9 cellular contexts compared by ENCODE assay signal in the genomic region with DNA sequence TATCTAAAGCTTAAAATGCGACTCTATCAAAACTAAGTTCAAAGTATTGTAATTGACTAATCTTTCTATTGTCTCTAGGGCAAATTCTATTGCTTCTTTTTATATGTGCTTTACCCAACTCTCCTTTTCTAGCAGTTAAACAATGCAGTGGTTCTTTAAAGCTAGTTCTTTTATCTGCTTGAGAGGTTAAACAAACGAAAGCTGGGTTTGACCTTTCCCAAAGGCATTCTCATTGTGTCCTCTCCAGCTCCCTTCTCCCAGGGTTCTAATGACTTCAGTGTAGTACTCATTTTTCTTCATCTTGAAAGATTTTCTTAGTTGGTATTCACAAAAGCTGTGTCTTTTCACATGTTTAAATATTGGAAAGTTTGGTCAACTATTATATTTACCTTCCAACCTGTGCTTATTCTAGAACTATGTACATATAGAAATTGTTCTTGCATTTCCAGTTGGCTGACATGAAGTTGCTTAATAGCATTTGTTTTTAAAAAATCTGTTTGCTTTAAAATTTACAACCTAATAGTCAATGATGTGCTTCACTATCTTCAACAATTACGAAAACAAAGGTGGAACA. TPM values are rescaled to one million over a fixed set of nuclear protein-coding genes. Genes with fewer than 3 reads are reported as not detected.
DNase-seq lines count a peak whose midpoint lies in the region; ATAC-seq and TF ChIP-seq lines count a peak whose summit lies in the region.
"Had no signal": no experiment of that assay in that cellular context is flagged by ENCODE, and none has a peak within 500 bp of the region (broad histone marks: within the 10 kb centered on the region; RNA-seq: fewer than 3 reads in every experiment).

No MANE protein-coding gene starts in this region.

- no peak overlapping the region for H3K56ac ChIP-seq in H9 (ENCODE audit: insufficient read length, low read depth, low read length)

- H2AK5ac ChIP-seq in H9 (ENCODE audit: insufficient read length, low read length) = no peak overlapping the region

- peaks cover 10% of the 10 kb centered on the region in 2 experiments; a peak in 3 of 5 replicates for H3K9me3 Mint-ChIP-seq in H9

- DNase-seq in AG04449 (ENCODE audit: low read depth, low spot score) (no peak), H9 (no peak), ascending aorta (ENCODE audit: low spot score in 2 of 2) (no peak), uterus (no peak), PC-9 (no peak)
- no peak for DNase-seq in stimulated activated CD4-positive, alpha-beta T cell treated with anti-CD3 and anti-CD28 coated beads, Interleukin-1b, Interleukin-23, amount 100 ng/mL, for 48 hours
- no peak for DNase-seq in stimulated activated naive CD8-positive, alpha-beta T cell treated with anti-CD3 and anti-CD28 coated beads, Interleukin-15, Interleukin-2, amounts not matched to agents 100 U/mL and 50 U/mL, for 24 hours
- DNase-seq: SIG-M5 had no signal

- H4K91ac ChIP-seq in H9 (ENCODE audit: insufficient read length, low read depth, low read length) = no peak overlapping the region

- no peak overlapping the region for H2BK15ac ChIP-seq in H9 (ENCODE audit: low read depth, low read length)

- H3K4me2 ChIP-seq in H9 (ENCODE audit: insufficient read depth, insufficient read length, low read length) (no peak overlapping the region), PC-9 (no peak overlapping the region; the same call in 1 of the 2 replicates)

- no peak overlapping the region for H3K4ac ChIP-seq in H9 (ENCODE audit: low read depth, low read length)

- H3T11ph ChIP-seq in H9 (ENCODE audit: low read length) = no peak overlapping the region

- no peak overlapping the region for H4K8ac ChIP-seq in H9 (replicated peaks; ENCODE audit: insufficient read length, low read depth, low read length)

- H3K4me1 Mint-ChIP-seq in H9 = peaks cover 16 to 17% of the 10 kb centered on the region in 2 experiments

- no peak overlapping the region for H3K23ac ChIP-seq in H9 (ENCODE audit: insufficient read length, low read depth, low read length)

- H3K27ac ChIP-seq in H9 (ENCODE audit: insufficient read length, low read depth, low read length) = no peak overlapping the region
- H3K27ac ChIP-seq in ascending aorta = no peak overlapping the region
- no peak overlapping the region for H3K27ac ChIP-seq in mesodermal cell (ENCODE audit: low read depth, low read length, severe bottlenecking)
- H3K27ac ChIP-seq in uterus = no peak overlapping the region
- H3K27ac ChIP-seq in PC-9 = no peak overlapping the region

- peaks cover 9% of the 10 kb centered on the region; the same call in 1 of the 2 replicates for H3K79me2 ChIP-seq in H9 (ENCODE audit: insufficient read depth, low read length)
- H3K79me2 ChIP-seq in PC-9 (ENCODE audit: low read depth) = no peaks in the 10 kb centered on the region

- H3K4me3 Mint-ChIP-seq in H9 = peak overlapping the region; percentile 75 to 91

- H3K23me2 ChIP-seq in H9 (ENCODE audit: insufficient read length, low read depth, low read length, poor library complexity, severe bottlenecking) = peaks cover 3% of the 10 kb centered on the region

- no peak overlapping the region for H3K27ac Mint-ChIP-seq in H9

- H3K9me3 ChIP-seq in H9 (ENCODE audit: control insufficient read depth, low read depth, low read length) (no peaks in the 10 kb centered on the region), ascending aorta (no peaks in the 10 kb centered on the region), mesodermal cell (ENCODE audit: control insufficient read depth, low read length) (no peaks in the 10 kb centered on the region), uterus (no peaks in the 10 kb centered on the region), PC-9 (ENCODE audit: insufficient read depth, low read depth) (no peaks in the 10 kb centered on the region)

- no peak for TF ChIP-seq POLR2A in uterus (IDR thresholded peaks at IDR 0.05)

- no peaks in the 10 kb centered on the region for H3K9me2 ChIP-seq in PC-9 (ENCODE audit: insufficient read depth)

- H3K4me1 ChIP-seq in H9 (ENCODE audit: insufficient read depth, low read length) (peaks cover 5% of the 10 kb centered on the region; the same call in 1 of the 2 replicates), ascending aorta (peaks cover 6 to 10% of the 10 kb centered on the region in 2 donors), mesodermal cell (ENCODE audit: control insufficient read depth, insufficient read depth, low read length, poor library complexity, severe bottlenecking) (peaks cover 14% of the 10 kb centered on the region), uterus (peaks cover 0 to 4% of the 10 kb centered on the region in 2 donors), PC-9 (replicated peaks; ENCODE audit: insufficient read depth) (no peaks in the 10 kb centered on the region)

- no peak overlapping the region for H3K18ac ChIP-seq in H9 (ENCODE audit: insufficient read length, low read depth, low read length)

- H3F3A ChIP-seq in PC-9 (ENCODE audit: insufficient read depth, low read depth) = no peaks in the 10 kb centered on the region

- H2BK120ac ChIP-seq in H9 (ENCODE audit: low read depth, low read length, poor library complexity, severe bottlenecking) = no peak overlapping the region

- no peak overlapping the region for H3K14ac ChIP-seq in H9 (ENCODE audit: insufficient read depth, low read length)

- no peak overlapping the region for H2BK5ac ChIP-seq in H9 (ENCODE audit: insufficient read length, low read length)

- H3K4me3 ChIP-seq in AG04449 (ENCODE audit: low read depth, low read length) (peak overlapping the region; percentile 32), ascending aorta (peak overlapping the region; percentile 70 to 89), mesodermal cell (ENCODE audit: extremely low read depth, insufficient read depth, low read length, poor library complexity, severe bottlenecking) (peak overlapping the region; percentile 76), uterus (peak overlapping the region in 1 of 2 donors; percentile 96), PC-9 (no peak overlapping the region)

- no peak for ATAC-seq in stimulated activated naive CD8-positive, alpha-beta T cell treated with anti-CD3 and anti-CD28 coated beads, Interleukin-15, Interleukin-2, amounts not matched to agents 100 U/mL and 50 U/mL, for 24 hours

- H3K36me3 Mint-ChIP-seq in H9 (ENCODE audit: insufficient read depth in 1 of 3, low read depth in 3 of 3) = peaks cover 0 to 9% (median 0%) of the 10 kb centered on the region in 3 experiments; a peak in 2 of 7 replicates

- no peak overlapping the region for H2AFZ ChIP-seq in H9 (ENCODE audit: low read length)
- no peak overlapping the region for H2AFZ ChIP-seq in PC-9

- H3K27me3 ChIP-seq in H9 (ENCODE audit: insufficient read depth, low read length) (no peaks in the 10 kb centered on the region), ascending aorta (no peaks in the 10 kb centered on the region), uterus (no peaks in the 10 kb centered on the region), PC-9 (ENCODE audit: insufficient read depth, low read depth) (peaks cover 53% of the 10 kb centered on the region)

- H3K36me3 ChIP-seq in ascending aorta = no peaks in the 10 kb centered on the region
- no peaks in the 10 kb centered on the region for H3K36me3 ChIP-seq in mesodermal cell (ENCODE audit: control insufficient read depth, insufficient read depth, low read length)
- H3K36me3 ChIP-seq in uterus = no peaks in the 10 kb centered on the region
- no peaks in the 10 kb centered on the region for H3K36me3 ChIP-seq in PC-9 (ENCODE audit: low read depth)

- BruUV-seq in PC-9 (replicated peaks; lab: Mats Ljungman, UMichigan) = no TSS peak

- no peak overlapping the region for H4K5ac ChIP-seq in H9 (ENCODE audit: insufficient read length, low read depth, low read length)

- H4K20me1 ChIP-seq in H9 (ENCODE audit: control insufficient read depth, insufficient read depth, insufficient read length) (no peaks in the 10 kb centered on the region), PC-9 (ENCODE audit: insufficient read depth) (no peaks in the 10 kb centered on the region)

- no peak overlapping the region for H3K9ac ChIP-seq in H9 (ENCODE audit: extremely low read depth, insufficient read length, low read length)

- H3K27me3 Mint-ChIP-seq in H9 (ENCODE audit: low read depth) = peaks cover 45% of the 10 kb centered on the region

- intact Hi-C loops in ascending aorta (cut with DNase I) (loop anchor here (5.0 to 10.0 kb wide), 3 partner anchors 137 to 896 kb away; a partner anchor contains a TSS), uterus (cut with DNase I; ENCODE audit: low total_unique reads) (no loop called here), PC-9 (cut with micrococcal nuclease; ENCODE audit: unreplicated experiment) (no loop called here)

- no CpG with 5 or more reads among the region's 3 CpGs for WGBS in H9 (ENCODE audit: extremely low coverage, insufficient read length, low lambda C conversion rate)
- WGBS in mesodermal cell (ENCODE audit: insufficient coverage in 2 of 2), 2 experiments = 43% methylated on average over 2 of the region's 3 CpGs; no CpG with 5 or more reads in 1 of the 2 experiments

- peaks cover 5% of the 10 kb centered on the region for H3K79me1 ChIP-seq in H9 (ENCODE audit: insufficient read depth, low read depth, low read length, poor library complexity, severe bottlenecking)

- POLR2A ChIA-PET in AG04449 (lab: Yijun Ruan, JAX) = no interaction called here
- POLR2A ChIA-PET in PC-9 (lab: Charles Lee; ENCODE audit: unreplicated experiment) = no interaction called here

- TF ChIP-seq CTCF in AG04449 (IDR thresholded peaks at IDR 0.05; ENCODE audit: insufficient read depth, low read length, missing control alignments) = no peak
- no peak for TF ChIP-seq CTCF in H9 (conservative IDR thresholded peaks at IDR 0.05)
- TF ChIP-seq CTCF in ascending aorta (IDR thresholded peaks at IDR 0.05) = no peak
- no peak for TF ChIP-seq CTCF in uterus (IDR thresholded peaks at IDR 0.05)
- no peak for TF ChIP-seq CTCF in PC-9 (conservative IDR thresholded peaks at IDR 0.05)

- no peak overlapping the region for H2BK20ac ChIP-seq in H9 (ENCODE audit: low read depth, low read length, poor library complexity, severe bottlenecking)

- CTCF ChIA-PET in AG04449 (lab: Yijun Ruan, JAX) = interaction anchor here (0.8 to 0.9 kb wide), 2 partner anchors 76 to 374 kb away, joined by 3 to 4 read pairs; no protein-coding TSS in a partner anchor
- CTCF ChIA-PET in PC-9 (lab: Charles Lee) = no interaction called here

- no peak overlapping the region for H2BK12ac ChIP-seq in H9 (ENCODE audit: insufficient read length, low read depth, low read length)

RNA-seq across cellular contexts. Expression of a gene that starts 1.5 kb away (rescaled TPM):
- total RNA-seq in H9 (2021) (20.7 and 22.2 TPM in 2 replicates), ascending aorta (14.3 TPM), uterus (10 to 100 TPM in 3 of 4 donors, 1 to 10 TPM in 1; 5.9 to 37.5 (median 12.5) TPM), PC-9 (2021) (0.20 and 0.31 TPM in 2 replicates)
- polyA plus RNA-seq in mesodermal cell (2013, experiment 1 of 2) = 18.3 TPM
- 17.4 TPM for polyA plus RNA-seq in mesodermal cell (2013, experiment 2 of 2)
